Comparison of ENCODE assay signal across 1 cellular context in genomic region chr6:33788694-33789549, GRCh38.
A peak's percentile ranks its signal among the peaks of the same experiment; 100 is the strongest.
TF ChIP-seq lines count a peak whose summit lies in the region.

Gene LEMD2, minus strand, starts transcription at chr6:33789130. Its CDS starts 14 bp downstream, at chr6:33789116.

TF ChIP-seq in SK-N-SH, 30 proteins besides CTCF, POLR2A, EP300 and RAD21 (continued from another document):
- TF ChIP-seq USF1 (IDR thresholded peaks at IDR 0.05; ENCODE audit: borderline replicate concordance, low read depth), result no peak; the same call in 1 of the 2 replicates
- peak; percentile 92 for TF ChIP-seq POLR2AphosphoS5 (IDR thresholded peaks at IDR 0.05; ENCODE audit: low read depth, low read length)
- TF ChIP-seq NFIC (IDR thresholded peaks at IDR 0.05; ENCODE audit: borderline replicate concordance), result peak; percentile 64
- TF ChIP-seq GATA2 (CRISPR knock-in tag; IDR thresholded peaks at IDR 0.05), result no peak
- TF ChIP-seq MEF2A (IDR thresholded peaks at IDR 0.05; ENCODE audit: borderline replicate concordance, low read depth), result no peak
- TF ChIP-seq SMC3 (IDR thresholded peaks at IDR 0.05; ENCODE audit: low read depth, low read length), result peak; percentile 17; the same call in 1 of the 2 replicates
- TF ChIP-seq FOXM1 (IDR thresholded peaks at IDR 0.05; ENCODE audit: low read depth), result no peak
- 0 out of 2 replicates have a peak, but pooled peaks have one; percentile 37 for TF ChIP-seq RFX5 (IDR thresholded peaks at IDR 0.05; ENCODE audit: low read length)
- peak; percentile 100 for TF ChIP-seq YY1 (IDR thresholded peaks at IDR 0.05; ENCODE audit: low read depth)
- TF ChIP-seq TEAD4 (IDR thresholded peaks at IDR 0.05; ENCODE audit: borderline replicate concordance, insufficient read depth), result no peak
TF ChIP-seq in SK-N-SH: peak in this region for 15.
